9 cellular contexts compared by ENCODE assay signal in genomic region chr3:9249273-9250192, GRCh38.
DNase-seq lines count a peak whose midpoint lies in the region; ATAC-seq and TF ChIP-seq lines count a peak whose summit lies in the region.
"Had no signal": no experiment of that assay in that cellular context is flagged by ENCODE, and none has a peak within 500 bp of the region (broad histone marks: within the 10 kb centered on the region; RNA-seq: fewer than 3 reads in every experiment).

Gene SRGAP3, minus strand, starts transcription at chr3:9249646. Its CDS starts 695 bp downstream, at chr3:9248951.

- DNase-seq in AG09309 (ENCODE audit: low read depth) = peak; percentile 68
- peak; percentile 57 to 76 for DNase-seq in NCI-H446 (lab: John Stamatoyannopoulos, UW)
- DNase-seq in activated CD4-positive, alpha-beta T cell treated with anti-CD3 and anti-CD28 coated beads for 1 hour = peak; percentile 60
- DNase-seq in kidney tubule cell (ENCODE audit: low spot score) = peak; percentile 92
- peak; percentile 39 to 65 (median 53) for DNase-seq in stimulated activated CD4-positive, alpha-beta T cell treated with anti-CD3 and anti-CD28 coated beads, Interleukin-1b, Interleukin-23, amount 100 ng/mL, for 24 hours (ENCODE audit: low read depth in 4 of 4, low spot score in 1 of 4)

- peak; percentile 38 for TF ChIP-seq CTCF in AG09309 (IDR thresholded peaks at IDR 0.05; ENCODE audit: control insufficient read depth, insufficient read depth, low read depth, low read length, missing control alignments)

- ATAC-seq in GM19023 (IDR thresholded peaks at IDR 0.05; ENCODE audit: unreplicated experiment) (peak; percentile 100), HG03342 (IDR thresholded peaks at IDR 0.05; ENCODE audit: unreplicated experiment) (peak; percentile 100)

- peak within 1 kb of the TSS; percentile 81 for H3K27ac ChIP-seq in cingulate gyrus (ENCODE audit: low read depth, low read length)
- H3K27ac ChIP-seq: KMS-11 had no signal

- H3K4me3 ChIP-seq in AG09309 (ENCODE audit: control insufficient read depth, low read depth, low read length) = peak within 1 kb of the TSS; percentile 47

Comparison
In these comparisons a context has a peak if more than half of its experiments do, and no peak if none do; other contexts are left out.
1. Peak in every context shown above with its lines: DNase-seq, ATAC-seq, H3K4me3 ChIP-seq and H3K27ac ChIP-seq.